21 cellular contexts compared by ENCODE assay signal in the genomic region with DNA sequence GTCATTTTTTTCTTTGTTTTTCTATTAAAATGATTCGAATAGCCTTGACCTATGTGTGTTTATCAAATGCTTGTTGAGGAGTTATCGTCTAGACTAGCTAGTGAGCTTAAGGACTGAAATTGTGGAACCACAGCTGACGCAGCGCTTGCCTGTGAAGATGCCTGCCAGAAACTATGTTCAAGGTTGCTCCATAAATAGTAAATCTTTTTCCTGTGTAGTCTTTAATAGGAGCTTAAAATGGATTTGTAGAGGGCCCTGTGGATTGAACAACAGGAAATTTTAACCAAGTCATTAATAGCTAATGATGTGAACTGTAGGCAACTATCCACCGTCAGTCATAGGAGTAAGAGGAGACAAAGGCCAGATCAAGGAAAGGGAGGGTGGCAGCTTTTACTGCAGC.
DNase-seq lines count a peak whose midpoint lies in the region; ATAC-seq and FAIRE-seq lines count a peak whose summit lies in the region.
"Had no signal": no experiment of that assay in that cellular context is flagged by ENCODE, and none has a peak within 500 bp of the region (broad histone marks: within the 10 kb centered on the region; RNA-seq: fewer than 3 reads in every experiment).

No MANE protein-coding gene starts in this region.

- peaks cover 3% of the 10 kb centered on the region for H3K27me3 Mint-ChIP-seq in activated CD8-positive, alpha-beta T cell treated with anti-CD3 and anti-CD28 coated beads, Interleukin-2, amount 10 ng/mL, durations not matched to agents 7 days and 5 days (ENCODE audit: low read depth)
- H3K27me3 Mint-ChIP-seq: activated CD4-positive, alpha-beta memory T cell treated with anti-CD3 and anti-CD28 coated beads, Interleukin-2, amount 10 ng/mL, durations not matched to agents 7 days and 5 days; dendritic cell treated with granulocyte-macrophage colony-stimulating factor and Interleukin-4, amounts not matched to agents 40 ng/mL and 50 ng/mL, for 4 days had no signal

- POLR2A ChIA-PET in activated CD8-positive, alpha-beta T cell treated with anti-CD3 and anti-CD28 coated beads, Interleukin-2, amount 10 ng/mL, durations not matched to agents 7 days and 5 days (lab: Charles Lee), result no interaction called here

- H3K27me3 ChIP-seq in muscle layer of colon (ENCODE audit: control insufficient read depth in 1 of 2, insufficient read depth in 2 of 2, low read length in 2 of 2), result no peaks in the 10 kb centered on the region
- H3K27me3 ChIP-seq in subcutaneous abdominal adipose tissue (ENCODE audit: control insufficient read depth in 5 of 5, insufficient read depth in 4 of 5, low read length in 5 of 5), result no peaks in the 10 kb centered on the region

- no peak overlapping the region for H3K27ac Mint-ChIP-seq in activated CD8-positive, alpha-beta T cell treated with anti-CD3 and anti-CD28 coated beads, Interleukin-2, amount 10 ng/mL, durations not matched to agents 7 days and 5 days
- H3K27ac Mint-ChIP-seq: activated CD4-positive, alpha-beta memory T cell treated with anti-CD3 and anti-CD28 coated beads, Interleukin-2, amount 10 ng/mL, durations not matched to agents 7 days and 5 days; CD8-positive, alpha-beta T cell; dendritic cell treated with granulocyte-macrophage colony-stimulating factor and Interleukin-4, amounts not matched to agents 40 ng/mL and 50 ng/mL, for 4 days; naive thymus-derived CD8-positive, alpha-beta T cell had no signal

- no peaks in the 10 kb centered on the region for H3K36me3 ChIP-seq in muscle layer of colon (ENCODE audit: insufficient read depth, low read length)
- no peaks in the 10 kb centered on the region for H3K36me3 ChIP-seq in subcutaneous abdominal adipose tissue (ENCODE audit: control insufficient read depth in 5 of 5, insufficient read depth in 5 of 5, low read length in 5 of 5)
- H3K36me3 ChIP-seq: WERI-Rb-1 had no signal

- H3K4me3 ChIP-seq in muscle layer of colon (ENCODE audit: low read depth in 1 of 2, low read length in 2 of 2) (no peak overlapping the region), subcutaneous abdominal adipose tissue (ENCODE audit: low read depth in 1 of 5, low read length in 5 of 5) (no peak overlapping the region)

- ATAC-seq in HG03457 (IDR thresholded peaks at IDR 0.05; ENCODE audit: unreplicated experiment), result no peak
- no peak for ATAC-seq in activated CD4-positive, CD25-positive, alpha-beta regulatory T cell treated with anti-CD3 and anti-CD28 coated beads, Interleukin-2, amount 50 U/mL, for 24 hours
- ATAC-seq in activated CD8-positive, alpha-beta T cell treated with anti-CD3 and anti-CD28 coated beads, Interleukin-2, amount 10 ng/mL, durations not matched to agents 7 days and 5 days, result no peak
- ATAC-seq: CD8-positive, alpha-beta T cell; naive thymus-derived CD8-positive, alpha-beta T cell had no signal

- H3K9ac ChIP-seq in muscle layer of colon (ENCODE audit: low read length) (no peak overlapping the region), subcutaneous abdominal adipose tissue (ENCODE audit: low read length in 5 of 5) (no peak overlapping the region)
- H3K9ac ChIP-seq: parathyroid adenoma, SK-N-SH had no signal

- no peaks in the 10 kb centered on the region for H3K9me3 ChIP-seq in muscle layer of colon (ENCODE audit: low read length)
- no peaks in the 10 kb centered on the region for H3K9me3 ChIP-seq in subcutaneous abdominal adipose tissue (ENCODE audit: control insufficient read depth in 5 of 5, low read length in 5 of 5)
- H3K9me3 ChIP-seq: SK-N-SH had no signal

- peak; percentile 52 to 56 for DNase-seq in NCI-H526 (lab: John Stamatoyannopoulos, UW)
- no peak for DNase-seq in activated CD8-positive, alpha-beta T cell treated with anti-CD3 and anti-CD28 coated beads, Interleukin-2, amount 10 ng/mL, durations not matched to agents 7 days and 5 days
- DNase-seq: activated CD4-positive, alpha-beta memory T cell treated with anti-CD3 and anti-CD28 coated beads, Interleukin-2, amount 10 ng/mL, durations not matched to agents 7 days and 5 days; activated gamma-delta T cell treated with Interleukin-2 at 50 U/mL for 16 hours; CD8-positive, alpha-beta T cell; GDM1; HCEC 1CT; KG1; naive thymus-derived CD8-positive, alpha-beta T cell; NCI-H524 treated with DMSO at 0.1 percent for 48 hours; SK-N-SH; WERI-Rb-1 had no signal

- no peaks in the 10 kb centered on the region for H3K9me3 Mint-ChIP-seq in activated CD8-positive, alpha-beta T cell treated with anti-CD3 and anti-CD28 coated beads, Interleukin-2, amount 10 ng/mL, durations not matched to agents 7 days and 5 days (ENCODE audit: insufficient read depth)
- H3K9me3 Mint-ChIP-seq: CD8-positive, alpha-beta T cell; naive thymus-derived CD8-positive, alpha-beta T cell had no signal

- H3K27ac ChIP-seq in muscle layer of colon (ENCODE audit: low read depth, low read length) (peak overlapping the region; percentile 44), subcutaneous abdominal adipose tissue (ENCODE audit: low read depth, low read length) (peak overlapping the region; percentile 84)
- H3K27ac ChIP-seq: parathyroid adenoma, WERI-Rb-1 had no signal

- no peak overlapping the region for H3K4me3 Mint-ChIP-seq in activated CD8-positive, alpha-beta T cell treated with anti-CD3 and anti-CD28 coated beads, Interleukin-2, amount 10 ng/mL, durations not matched to agents 7 days and 5 days
- H3K4me3 Mint-ChIP-seq: activated CD4-positive, alpha-beta memory T cell treated with anti-CD3 and anti-CD28 coated beads, Interleukin-2, amount 10 ng/mL, durations not matched to agents 7 days and 5 days; CD8-positive, alpha-beta T cell; dendritic cell treated with granulocyte-macrophage colony-stimulating factor and Interleukin-4, amounts not matched to agents 40 ng/mL and 50 ng/mL, for 4 days; naive thymus-derived CD8-positive, alpha-beta T cell had no signal

- H3K4me1 Mint-ChIP-seq in activated CD8-positive, alpha-beta T cell treated with anti-CD3 and anti-CD28 coated beads, Interleukin-2, amount 10 ng/mL, durations not matched to agents 7 days and 5 days (ENCODE audit: low read depth), result no peaks in the 10 kb centered on the region
- H3K4me1 Mint-ChIP-seq: activated CD4-positive, alpha-beta memory T cell treated with anti-CD3 and anti-CD28 coated beads, Interleukin-2, amount 10 ng/mL, durations not matched to agents 7 days and 5 days; naive thymus-derived CD8-positive, alpha-beta T cell had no signal

- FAIRE-seq in endometrium (lab: Jason Lieb, UNC), result peak; percentile 96
- FAIRE-seq: bronchial epithelial cell, keratinocyte had no signal

- peaks cover 40% of the 10 kb centered on the region for H3K4me1 ChIP-seq in muscle layer of colon (ENCODE audit: insufficient read depth, low read length)
- H3K4me1 ChIP-seq in subcutaneous abdominal adipose tissue (ENCODE audit: control insufficient read depth in 5 of 5, insufficient read depth in 5 of 5, low read length in 5 of 5), result peaks cover 0 to 49% (median 27%) of the 10 kb centered on the region in 5 donors
- H3K4me1 ChIP-seq: parathyroid adenoma had no signal

- no peaks in the 10 kb centered on the region for H3K36me3 Mint-ChIP-seq in activated CD8-positive, alpha-beta T cell treated with anti-CD3 and anti-CD28 coated beads, Interleukin-2, amount 10 ng/mL, durations not matched to agents 7 days and 5 days (ENCODE audit: low read depth)
- H3K36me3 Mint-ChIP-seq: CD8-positive, alpha-beta T cell; naive thymus-derived CD8-positive, alpha-beta T cell had no signal

- CTCF ChIA-PET in activated CD8-positive, alpha-beta T cell treated with anti-CD3 and anti-CD28 coated beads, Interleukin-2, amount 10 ng/mL, durations not matched to agents 7 days and 5 days (lab: Charles Lee), result no interaction called here
